ENCODE assay signal across 21 cellular contexts in genomic region chr7:69693042-69693441, GRCh38.
"Had no signal": no experiment of that assay in that cellular context is flagged by ENCODE, and none has a peak within 500 bp of the region (broad histone marks: within the 10 kb centered on the region; RNA-seq: fewer than 3 reads in every experiment).

No MANE protein-coding gene starts in this region.

- H3K27me3 Mint-ChIP-seq: activated naive CD8-positive, alpha-beta T cell treated with anti-CD3 and anti-CD28 coated beads, Interleukin-2, amount 50 U/mL, for 24 hours had no signal

- H3K27ac Mint-ChIP-seq: activated CD8-positive, alpha-beta T cell treated with anti-CD3 and anti-CD28 coated beads, Interleukin-2, amount 10 ng/mL, durations not matched to agents 7 days and 5 days; activated naive CD8-positive, alpha-beta T cell treated with anti-CD3 and anti-CD28 coated beads, Interleukin-2, amount 50 U/mL, for 24 hours; activated T-helper 1 cell treated with anti-CD3 and anti-CD28 coated beads, Interleukin-12 subunit alpha, Interleukin-12 subunit beta, Interleukin-2, Interleukin-4 antibody, amounts not matched to agents 30 ng/mL and 10 ng/mL and 1 ng/mL, durations not matched to agents 14 hours and 24 hours and 36 hours; natural killer cell treated with Interleukin-12 subunit alpha and Interleukin-12 subunit beta and Interleukin-15 and Interleukin-18, amount 100 ng/mL, for 72 hours had no signal

- H3K4me3 Mint-ChIP-seq: activated CD8-positive, alpha-beta T cell treated with anti-CD3 and anti-CD28 coated beads, Interleukin-2, amount 10 ng/mL, durations not matched to agents 7 days and 5 days; activated naive CD8-positive, alpha-beta T cell treated with anti-CD3 and anti-CD28 coated beads, Interleukin-2, amount 50 U/mL, for 24 hours; activated T-helper 1 cell treated with anti-CD3 and anti-CD28 coated beads, Interleukin-12 subunit alpha, Interleukin-12 subunit beta, Interleukin-2, Interleukin-4 antibody, amounts not matched to agents 30 ng/mL and 10 ng/mL and 1 ng/mL, durations not matched to agents 14 hours and 24 hours and 36 hours; natural killer cell treated with Interleukin-12 subunit alpha and Interleukin-12 subunit beta and Interleukin-15 and Interleukin-18, amount 100 ng/mL, for 72 hours had no signal

- DNase-seq: activated CD4-positive, alpha-beta T cell treated with anti-CD3 and anti-CD28 coated beads for 1 hour; activated CD4-positive, alpha-beta T cell treated with anti-CD3 and anti-CD28 coated beads, Interleukin-2, amount 50 U/mL, for 1 hour; activated CD8-positive, alpha-beta T cell treated with anti-CD3 and anti-CD28 coated beads, Interleukin-2, amount 10 ng/mL, durations not matched to agents 7 days and 5 days; activated gamma-delta T cell; activated naive CD4-positive, alpha-beta T cell treated with anti-CD3 and anti-CD28 coated beads, Interleukin-2, amount 50 U/mL, for 16 hours; activated naive CD8-positive, alpha-beta T cell treated with anti-CD3 and anti-CD28 coated beads, Interleukin-2, amount 50 U/mL, for 24 hours; cerebellar nuclear complex; hypothalamus; left ventricle myocardium superior; mammary epithelial cell; midbrain; retina; sigmoid colon; stimulated activated CD4-positive, alpha-beta T cell treated with anti-CD3 and anti-CD28 coated beads, Interleukin-4, amount 100 ng/mL, for 1 hour; stimulated activated naive CD4-positive, alpha-beta T cell treated with Interleukin-2 at 50 U/mL for 16 hours; upper lobe of right lung had no signal

- H3K36me3 ChIP-seq: esophagus muscularis mucosa, sigmoid colon, thoracic aorta, upper lobe of right lung had no signal

- H3K27ac ChIP-seq: coronary artery, esophagus muscularis mucosa, sigmoid colon, thoracic aorta, upper lobe of right lung had no signal

- H3K4me3 ChIP-seq: coronary artery, esophagus muscularis mucosa, sigmoid colon, thoracic aorta, upper lobe of right lung had no signal

- H3K27me3 ChIP-seq: esophagus muscularis mucosa, sigmoid colon, upper lobe of right lung had no signal

- ATAC-seq: activated CD8-positive, alpha-beta T cell treated with anti-CD3 and anti-CD28 coated beads, Interleukin-2, amount 10 ng/mL, durations not matched to agents 7 days and 5 days; activated naive CD8-positive, alpha-beta T cell treated with anti-CD3 and anti-CD28 coated beads, Interleukin-2, amount 50 U/mL, for 24 hours; left ventricle myocardium superior; natural killer cell treated with Interleukin-12 subunit alpha and Interleukin-12 subunit beta and Interleukin-15 and Interleukin-18, amount 100 ng/mL, for 72 hours; upper lobe of right lung had no signal

- H3K9me3 Mint-ChIP-seq: activated naive CD8-positive, alpha-beta T cell treated with anti-CD3 and anti-CD28 coated beads, Interleukin-2, amount 50 U/mL, for 24 hours; activated T-helper 1 cell treated with anti-CD3 and anti-CD28 coated beads, Interleukin-12 subunit alpha, Interleukin-12 subunit beta, Interleukin-2, Interleukin-4 antibody, amounts not matched to agents 30 ng/mL and 10 ng/mL and 1 ng/mL, durations not matched to agents 14 hours and 24 hours and 36 hours; natural killer cell treated with Interleukin-12 subunit alpha and Interleukin-12 subunit beta and Interleukin-15 and Interleukin-18, amount 100 ng/mL, for 72 hours had no signal

- H3K36me3 Mint-ChIP-seq: natural killer cell treated with Interleukin-12 subunit alpha and Interleukin-12 subunit beta and Interleukin-15 and Interleukin-18, amount 100 ng/mL, for 72 hours had no signal

- H3K9me3 ChIP-seq: esophagus muscularis mucosa, sigmoid colon, thoracic aorta, upper lobe of right lung had no signal
